8 cellular contexts compared by ENCODE assay signal in genomic region chr11:44727373-44728084, GRCh38. TPM values are rescaled to one million over a fixed set of nuclear protein-coding genes. Genes with fewer than 3 reads are reported as not detected.
DNase-seq lines count a peak whose midpoint lies in the region; ATAC-seq, FAIRE-seq and TF ChIP-seq lines count a peak whose summit lies in the region.

No MANE protein-coding gene starts in this region.

- DNase-seq in HCEC 1CT = peak; percentile 57
- peak; percentile 44 for DNase-seq in NCI-H1694 treated with DMSO at 0.1 percent for 48 hours (lab: John Stamatoyannopoulos, UW)
- DNase-seq in activated CD4-positive, CD25-positive, alpha-beta regulatory T cell treated with anti-CD3 and anti-CD28 coated beads, Interleukin-2, amount 50 U/mL, for 16 hours (ENCODE audit: low read depth, low spot score) = peak; percentile 55
- peak in 58 of 61 donors; percentile 14 to 81 (median 48) for DNase-seq in caudate nucleus (lab: John Stamatoyannopoulos, UW)
- peak; percentile 92 for DNase-seq in kidney
- peak; percentile 70 to 76 (median 73) for DNase-seq in stimulated activated CD4-positive, alpha-beta T cell treated with anti-CD3 and anti-CD28 coated beads, Interleukin-12 subunit alpha, Interleukin-12 subunit beta, amount 100 ng/mL, for 48 hours (ENCODE audit: low read depth in 2 of 3, low spot score in 1 of 3)

- H3K36me3 ChIP-seq in DOHH2 (ENCODE audit: control insufficient read depth, low read length) (no peaks in the 10 kb centered on the region), kidney (ENCODE audit: control insufficient read depth in 1 of 2, insufficient read depth in 2 of 2, low read length in 2 of 2) (no peaks in the 10 kb centered on the region)

- H3K4me3 ChIP-seq in DOHH2 (ENCODE audit: low read length) (peak overlapping the region; percentile 53), kidney (ENCODE audit: low read length in 2 of 2) (peak overlapping the region; percentile 48 to 61)

- H4K20me1 ChIP-seq in DOHH2 (ENCODE audit: control insufficient read depth, insufficient read depth, low read depth, low read length) = no peaks in the 10 kb centered on the region

- H3K9ac ChIP-seq in kidney (ENCODE audit: low read length in 2 of 2) = peak overlapping the region in 1 of 2 donors; percentile 19

- peak; percentile 92 for TF ChIP-seq CTCF in DOHH2 (IDR thresholded peaks at IDR 0.05; ENCODE audit: low read depth, low read length, poor library complexity, severe bottlenecking)
- TF ChIP-seq CTCF in kidney (IDR thresholded peaks at IDR 0.05; ENCODE audit: borderline replicate concordance, extremely low read depth, insufficient read depth) = peak; percentile 86

- H3K9me2 ChIP-seq in DOHH2 (replicated peaks; ENCODE audit: control insufficient read depth, low read length) = no peaks in the 10 kb centered on the region

- H3K79me2 ChIP-seq in DOHH2 (ENCODE audit: control insufficient read depth, low read length) = no peaks in the 10 kb centered on the region

- H3K27ac ChIP-seq in DOHH2 (ENCODE audit: low read depth, low read length) (no peak overlapping the region), caudate nucleus (ENCODE audit: low read depth, low read length) (no peak overlapping the region), kidney (ENCODE audit: low read depth in 2 of 2, low read length in 2 of 2) (peak overlapping the region; percentile 3 to 57)

- H3F3A ChIP-seq in DOHH2 (ENCODE audit: control insufficient read depth, insufficient read depth) = no peaks in the 10 kb centered on the region

- FAIRE-seq in kidney (lab: Jason Lieb, UNC) = no peak

- H3K4me1 ChIP-seq in DOHH2 (ENCODE audit: control insufficient read depth, low read length) (peaks cover 16% of the 10 kb centered on the region), kidney (ENCODE audit: control insufficient read depth in 1 of 2, insufficient read depth in 1 of 2, low read depth in 1 of 2, low read length in 2 of 2) (peaks cover 8 to 12% of the 10 kb centered on the region in 2 donors)

- H3K9me3 ChIP-seq in DOHH2 (ENCODE audit: control insufficient read depth, insufficient read depth, low read length) (no peaks in the 10 kb centered on the region), kidney (ENCODE audit: control insufficient read depth in 1 of 2, low read length in 2 of 2) (no peaks in the 10 kb centered on the region)

- intact Hi-C loops in kidney (cut with DNase I) = no loop called here

- peak overlapping the region; percentile 70 for H3K4me2 ChIP-seq in DOHH2 (ENCODE audit: low read length)

- H3K27me3 ChIP-seq in DOHH2 (ENCODE audit: control insufficient read depth, low read length) = peaks cover 45% of the 10 kb centered on the region

- no peak for ATAC-seq in HG03378 (IDR thresholded peaks at IDR 0.05; ENCODE audit: unreplicated experiment)

RNA-seq across cellular contexts. Expression of gene TSPAN18, which starts 0.8 kb away (rescaled TPM):
- 38.1 TPM for total RNA-seq in kidney
- polyA plus RNA-seq in kidney (ENCODE audit: insufficient read depth, low read depth, low replicate concordance) = 13.8 TPM

Comparison
In these comparisons a context has a peak if more than half of its experiments do, and no peak if none do; other contexts are left out.
1. H3K27ac ChIP-seq: peak in kidney (2 of 2); none in DOHH2 (single experiment) and caudate nucleus (single experiment).
2. Peak in every context shown above with its lines, with median percentiles within 50 percentile points of each other: DNase-seq.